2 cellular contexts compared by ENCODE assay signal in the genomic region with DNA sequence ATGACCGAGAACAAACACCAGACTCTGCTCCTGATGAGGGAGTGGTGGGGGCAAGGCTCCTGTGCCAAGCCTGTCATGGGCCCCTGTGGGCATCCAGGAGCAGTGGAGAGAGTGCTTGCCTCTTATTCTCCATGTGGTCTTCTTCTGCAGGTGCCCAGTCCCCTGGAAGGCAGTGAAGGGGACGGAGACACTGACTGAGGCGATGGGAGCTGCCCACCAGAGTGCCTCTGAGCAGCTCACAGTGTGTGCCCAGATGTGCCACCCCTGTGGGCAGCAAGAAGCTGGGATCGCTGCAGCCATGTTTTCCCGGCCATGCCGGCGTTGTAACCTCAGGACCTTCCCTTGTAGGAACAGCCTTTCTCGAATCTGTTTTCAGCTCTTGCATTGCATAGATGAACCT.
TF ChIP-seq lines count a peak whose summit lies in the region.

No MANE protein-coding gene starts in this region.

TF ChIP-seq in GM12878, 131 proteins besides CTCF, POLR2A, EP300 and RAD21:
- TF ChIP-seq TARDBP (IDR thresholded peaks at IDR 0.05; ENCODE audit: borderline replicate concordance) (no peak), BHLHE40 (IDR thresholded peaks at IDR 0.05; ENCODE audit: borderline replicate concordance in 1 of 2, low read depth in 2 of 2, low read length in 1 of 2) (no peak), MYC (IDR thresholded peaks at IDR 0.05; ENCODE audit: insufficient read depth, insufficient read length, insufficient replicate concordance, low read length, severe bottlenecking) (no peak)
- TF ChIP-seq, protein P1, sequence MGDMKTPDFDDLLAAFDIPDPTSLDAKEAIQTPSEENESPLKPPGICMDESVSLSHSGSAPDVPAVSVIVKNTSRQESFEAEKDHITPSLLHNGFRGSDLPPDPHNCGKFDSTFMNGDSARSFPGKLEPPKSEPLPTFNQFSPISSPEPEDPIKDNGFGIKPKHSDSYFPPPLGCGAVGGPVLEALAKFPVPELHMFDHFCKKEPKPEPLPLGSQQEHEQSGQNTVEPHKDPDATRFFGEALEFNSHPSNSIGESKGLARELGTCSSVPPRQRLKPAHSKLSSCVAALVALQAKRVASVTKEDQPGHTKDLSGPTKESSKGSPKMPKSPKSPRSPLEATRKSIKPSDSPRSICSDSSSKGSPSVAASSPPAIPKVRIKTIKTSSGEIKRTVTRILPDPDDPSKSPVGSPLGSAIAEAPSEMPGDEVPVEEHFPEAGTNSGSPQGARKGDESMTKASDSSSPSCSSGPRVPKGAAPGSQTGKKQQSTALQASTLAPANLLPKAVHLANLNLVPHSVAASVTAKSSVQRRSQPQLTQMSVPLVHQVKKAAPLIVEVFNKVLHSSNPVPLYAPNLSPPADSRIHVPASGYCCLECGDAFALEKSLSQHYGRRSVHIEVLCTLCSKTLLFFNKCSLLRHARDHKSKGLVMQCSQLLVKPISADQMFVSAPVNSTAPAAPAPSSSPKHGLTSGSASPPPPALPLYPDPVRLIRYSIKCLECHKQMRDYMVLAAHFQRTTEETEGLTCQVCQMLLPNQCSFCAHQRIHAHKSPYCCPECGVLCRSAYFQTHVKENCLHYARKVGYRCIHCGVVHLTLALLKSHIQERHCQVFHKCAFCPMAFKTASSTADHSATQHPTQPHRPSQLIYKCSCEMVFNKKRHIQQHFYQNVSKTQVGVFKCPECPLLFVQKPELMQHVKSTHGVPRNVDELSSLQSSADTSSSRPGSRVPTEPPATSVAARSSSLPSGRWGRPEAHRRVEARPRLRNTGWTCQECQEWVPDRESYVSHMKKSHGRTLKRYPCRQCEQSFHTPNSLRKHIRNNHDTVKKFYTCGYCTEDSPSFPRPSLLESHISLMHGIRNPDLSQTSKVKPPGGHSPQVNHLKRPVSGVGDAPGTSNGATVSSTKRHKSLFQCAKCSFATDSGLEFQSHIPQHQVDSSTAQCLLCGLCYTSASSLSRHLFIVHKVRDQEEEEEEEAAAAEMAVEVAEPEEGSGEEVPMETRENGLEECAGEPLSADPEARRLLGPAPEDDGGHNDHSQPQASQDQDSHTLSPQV (IDR thresholded peaks at IDR 0.05) = no peak

TF ChIP-seq in HepG2, 621 proteins besides CTCF, POLR2A, EP300 and RAD21:
- TF ChIP-seq ZBTB20 (CRISPR knock-in tag; IDR thresholded peaks at IDR 0.05; ENCODE audit: borderline replicate concordance, low read depth) (no peak), RXRB (CRISPR knock-in tag; IDR thresholded peaks at IDR 0.05; ENCODE audit: borderline replicate concordance) (no peak), ZNF253 (CRISPR knock-in tag; IDR thresholded peaks at IDR 0.05; ENCODE audit: borderline replicate concordance) (no peak), HMG20A (CRISPR knock-in tag; IDR thresholded peaks at IDR 0.05; ENCODE audit: borderline replicate concordance) (no peak), CEBPB (IDR thresholded peaks at IDR 0.05; ENCODE audit: borderline replicate concordance, low read depth, low read length) (no peak), MXI1 (IDR thresholded peaks at IDR 0.05; ENCODE audit: borderline replicate concordance, low read depth, low read length) (no peak), MED13 (CRISPR knock-in tag; IDR thresholded peaks at IDR 0.05) (no peak), ZFAT (CRISPR knock-in tag; conservative IDR thresholded peaks at IDR 0.05) (no peak), NR2F6 (IDR thresholded peaks at IDR 0.05) (no peak), NR2F6 (CRISPR knock-in tag; IDR thresholded peaks at IDR 0.05) (no peak), ZNF543 (CRISPR knock-in tag; IDR thresholded peaks at IDR 0.05) (no peak), SP5 (CRISPR knock-in tag; IDR thresholded peaks at IDR 0.05; ENCODE audit: borderline replicate concordance, low read depth) (no peak), ZFP62 (CRISPR knock-in tag; IDR thresholded peaks at IDR 0.05) (no peak), RFX3 (CRISPR knock-in tag; IDR thresholded peaks at IDR 0.05) (no peak), ZNF382 (CRISPR knock-in tag; IDR thresholded peaks at IDR 0.05; ENCODE audit: borderline replicate concordance) (no peak), ETV6 (CRISPR knock-in tag; conservative IDR thresholded peaks at IDR 0.05) (no peak)
TF ChIP-seq in HepG2: peak in this region for 0.
